ENCODE assay signal across 3 cellular contexts in genomic region chr12:27904-28303, GRCh38. TPM values are rescaled to one million over a fixed set of nuclear protein-coding genes. Genes with fewer than 3 reads are reported as not detected.
"Had no signal": no experiment of that assay in that cellular context is flagged by ENCODE, and none has a peak within 500 bp of the region (broad histone marks: within the 10 kb centered on the region; RNA-seq: fewer than 3 reads in every experiment).

No MANE protein-coding gene starts in this region.

RNA-seq across cellular contexts. Expression of gene IQSEC3, which starts 38.7 kb away (rescaled TPM):
- total RNA-seq: GM23248, H4, HFFc6 had no signal
- polyA plus RNA-seq: GM23248 had no signal
